Comparison of ENCODE assay signal across 8 cellular contexts in genomic region chr10:69408318-69409175, GRCh38. TPM values are rescaled to one million over a fixed set of nuclear protein-coding genes. Genes with fewer than 3 reads are reported as not detected.
DNase-seq lines count a peak whose midpoint lies in the region; TF ChIP-seq lines count a peak whose summit lies in the region.

No MANE protein-coding gene starts in this region.

- H3K9me2 ChIP-seq in MM.1S (replicated peaks; ENCODE audit: insufficient read depth, low read length) = no peaks in the 10 kb centered on the region

- peak overlapping the region; percentile 85 for H2AFZ ChIP-seq in MM.1S (ENCODE audit: low read length)

- TF ChIP-seq POLR2A in suprapubic skin (IDR thresholded peaks at IDR 0.05) = no peak

- no peaks in the 10 kb centered on the region for H3K79me2 ChIP-seq in MM.1S (ENCODE audit: low read length)

- H3K27ac ChIP-seq in MM.1S (ENCODE audit: low read length) (peak overlapping the region; percentile 49; the same call in 1 of the 2 replicates), suprapubic skin (peak overlapping the region; percentile 86)

- no peaks in the 10 kb centered on the region for H3K36me3 ChIP-seq in MM.1S (replicated peaks; ENCODE audit: insufficient read depth, low read length)
- H3K36me3 ChIP-seq in suprapubic skin = no peaks in the 10 kb centered on the region

- WGBS in suprapubic skin = 3% methylated on average over 41 of the region's 64 CpGs

- no peaks in the 10 kb centered on the region; the same call in 1 of the 2 replicates for H3K27me3 ChIP-seq in MM.1S (replicated peaks; ENCODE audit: insufficient read depth, low read length)
- no peaks in the 10 kb centered on the region for H3K27me3 ChIP-seq in suprapubic skin

- no peaks in the 10 kb centered on the region for H4K20me1 ChIP-seq in MM.1S (ENCODE audit: insufficient read depth, low read length)

- H3K9ac ChIP-seq in MM.1S (ENCODE audit: low read length) = peak overlapping the region; percentile 60

- H3F3A ChIP-seq in MM.1S (ENCODE audit: insufficient read depth, low read length) = peaks cover 4% of the 10 kb centered on the region

- H3K9me3 ChIP-seq in MM.1S (replicated peaks; ENCODE audit: insufficient read depth, low read length) (no peaks in the 10 kb centered on the region), suprapubic skin (no peaks in the 10 kb centered on the region)

- DNase-seq in GM04504 (ENCODE audit: low read depth) (peak; percentile 85), HCEC 1CT (peak; percentile 94), MM.1S (peak; percentile 96), SHP77 (lab: John Stamatoyannopoulos, UW) (peak; percentile 49 to 81), foreskin melanocyte (peak; percentile 72), occipital lobe (lab: John Stamatoyannopoulos, UW) (peak; percentile 89), suprapubic skin (ENCODE audit: low spot score in 2 of 2) (peak; percentile 96 to 98)
- peak; percentile 83 for DNase-seq in activated gamma-delta T cell treated with anti-CD3 and anti-CD28 coated beads, Interleukin-2, amount 50 U/mL, for 16 hours (ENCODE audit: low read depth)

- no peak for TF ChIP-seq EP300 in suprapubic skin (IDR thresholded peaks at IDR 0.05)

- peak overlapping the region; percentile 79 for H3K4me2 ChIP-seq in MM.1S (ENCODE audit: low read depth, low read length)

- TF ChIP-seq CTCF in MM.1S (IDR thresholded peaks at IDR 0.05; ENCODE audit: low read length) (peak; percentile 48), suprapubic skin (IDR thresholded peaks at IDR 0.05) (peak in 1 of 2 donors; percentile 98)

- H3K4me1 ChIP-seq in MM.1S (ENCODE audit: low read length) = peaks cover 10% of the 10 kb centered on the region
- H3K4me1 ChIP-seq in suprapubic skin = peaks cover 46% of the 10 kb centered on the region

- peak overlapping the region; percentile 43; the same call in 1 of the 2 replicates for H3K4me3 ChIP-seq in MM.1S (ENCODE audit: low read length)
- peak overlapping the region; percentile 49 for H3K4me3 ChIP-seq in suprapubic skin

RNA-seq across cellular contexts. Expression of gene TACR2, which starts 8.2 kb away (rescaled TPM):
- total RNA-seq in occipital lobe (0.47 TPM), suprapubic skin (1 to 10 TPM in 1 of 4 donors, under 1 TPM in 3; 0.25 to 1.2 (median 0.63) TPM)

RNA-seq across cellular contexts. Expression of gene TSPAN15, which starts 42.7 kb away (rescaled TPM):
- 3.1 TPM for total RNA-seq in occipital lobe
- total RNA-seq in suprapubic skin = 10 to 100 TPM in 2 of 4 donors, 1 to 10 TPM in 2; 4.0 to 18.1 (median 11.7) TPM

Comparison
In these comparisons a context has a peak if more than half of its experiments do, and no peak if none do; other contexts are left out.
1. Peak in every context shown above with its lines: DNase-seq, H3K4me3 ChIP-seq and H3K27ac ChIP-seq.